Comparison of ENCODE assay signal across 1 cellular context in the genomic region with DNA sequence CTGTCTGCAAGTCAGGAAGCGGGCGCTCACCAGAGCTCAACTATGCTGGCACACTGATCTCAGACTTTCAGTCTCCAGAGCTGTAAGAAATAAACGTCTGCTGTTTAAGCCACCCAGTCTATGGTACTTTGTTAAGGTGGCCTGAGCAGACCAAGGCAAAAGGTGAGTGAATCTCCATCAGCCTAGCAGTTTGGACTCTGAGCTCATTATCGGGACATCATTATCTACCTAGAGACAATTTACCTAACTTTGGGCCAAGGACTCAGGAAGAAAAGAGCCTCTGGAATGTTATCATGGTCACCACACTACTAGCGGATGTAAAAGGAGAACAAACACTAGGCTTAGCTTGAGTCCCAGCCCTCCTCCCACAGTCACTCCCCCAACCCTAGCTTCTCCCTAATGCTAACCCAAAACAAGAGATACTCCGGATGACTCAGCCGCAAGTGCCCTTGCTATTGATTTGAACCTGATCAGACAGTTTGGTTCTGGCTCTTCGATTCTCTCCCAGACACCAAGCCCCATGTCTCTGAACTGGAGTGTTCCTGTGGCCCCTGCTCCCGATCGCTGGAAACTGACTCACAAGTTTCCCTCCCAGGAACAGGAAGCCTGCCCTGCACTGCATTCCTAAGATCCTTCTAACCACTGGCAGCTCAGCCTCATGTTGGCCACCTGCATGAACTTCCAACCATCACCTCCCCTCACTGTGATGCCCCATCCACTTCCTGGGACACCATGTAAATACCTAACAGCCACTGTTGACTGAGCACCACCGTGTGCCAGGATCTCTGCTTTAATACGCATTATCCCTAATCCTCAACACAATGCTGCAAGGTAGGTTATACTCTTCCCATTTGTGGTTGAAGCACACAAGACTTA.
TF ChIP-seq lines count a peak whose summit lies in the region.

No MANE protein-coding gene starts in this region.

TF ChIP-seq in HepG2, 621 proteins besides CTCF, POLR2A, EP300 and RAD21 (continued from another document and continues in another):
- TF ChIP-seq, protein P1, sequence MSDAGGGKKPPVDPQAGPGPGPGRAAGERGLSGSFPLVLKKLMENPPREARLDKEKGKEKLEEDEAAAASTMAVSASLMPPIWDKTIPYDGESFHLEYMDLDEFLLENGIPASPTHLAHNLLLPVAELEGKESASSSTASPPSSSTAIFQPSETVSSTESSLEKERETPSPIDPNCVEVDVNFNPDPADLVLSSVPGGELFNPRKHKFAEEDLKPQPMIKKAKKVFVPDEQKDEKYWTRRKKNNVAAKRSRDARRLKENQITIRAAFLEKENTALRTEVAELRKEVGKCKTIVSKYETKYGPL (CRISPR knock-in tag; IDR thresholded peaks at IDR 0.05) = no peak
- TF ChIP-seq ZKSCAN8 (CRISPR knock-in tag; IDR thresholded peaks at IDR 0.05; ENCODE audit: borderline replicate concordance) = peak; percentile 47; the same call in 1 of the 2 replicates
- no peak for TF ChIP-seq ESRRA (CRISPR knock-in tag; IDR thresholded peaks at IDR 0.05; ENCODE audit: low read depth)
- no peak for TF ChIP-seq NR2C2 (CRISPR knock-in tag; IDR thresholded peaks at IDR 0.05; ENCODE audit: borderline replicate concordance)
- TF ChIP-seq, protein P2, sequence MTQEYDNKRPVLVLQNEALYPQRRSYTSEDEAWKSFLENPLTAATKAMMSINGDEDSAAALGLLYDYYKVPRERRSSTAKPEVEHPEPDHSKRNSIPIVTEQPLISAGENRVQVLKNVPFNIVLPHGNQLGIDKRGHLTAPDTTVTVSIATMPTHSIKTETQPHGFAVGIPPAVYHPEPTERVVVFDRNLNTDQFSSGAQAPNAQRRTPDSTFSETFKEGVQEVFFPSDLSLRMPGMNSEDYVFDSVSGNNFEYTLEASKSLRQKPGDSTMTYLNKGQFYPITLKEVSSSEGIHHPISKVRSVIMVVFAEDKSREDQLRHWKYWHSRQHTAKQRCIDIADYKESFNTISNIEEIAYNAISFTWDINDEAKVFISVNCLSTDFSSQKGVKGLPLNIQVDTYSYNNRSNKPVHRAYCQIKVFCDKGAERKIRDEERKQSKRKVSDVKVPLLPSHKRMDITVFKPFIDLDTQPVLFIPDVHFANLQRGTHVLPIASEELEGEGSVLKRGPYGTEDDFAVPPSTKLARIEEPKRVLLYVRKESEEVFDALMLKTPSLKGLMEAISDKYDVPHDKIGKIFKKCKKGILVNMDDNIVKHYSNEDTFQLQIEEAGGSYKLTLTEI (CRISPR knock-in tag; conservative IDR thresholded peaks at IDR 0.05) = no peak
- TF ChIP-seq FOXJ3 (CRISPR knock-in tag; IDR thresholded peaks at IDR 0.05; ENCODE audit: borderline replicate concordance) = peak; percentile 52; the same call in 1 of the 2 replicates
- no peak for TF ChIP-seq DR1 (CRISPR knock-in tag; IDR thresholded peaks at IDR 0.05)
- no peak; the same call in 1 of the 2 replicates for TF ChIP-seq ZNF124 (CRISPR knock-in tag; IDR thresholded peaks at IDR 0.05)
- TF ChIP-seq YEATS4 (CRISPR knock-in tag; IDR thresholded peaks at IDR 0.05; ENCODE audit: borderline replicate concordance) = no peak; the same call in 1 of the 2 replicates
- no peak for TF ChIP-seq ZKSCAN1 (IDR thresholded peaks at IDR 0.05; ENCODE audit: low read length)
- TF ChIP-seq, protein P3, sequence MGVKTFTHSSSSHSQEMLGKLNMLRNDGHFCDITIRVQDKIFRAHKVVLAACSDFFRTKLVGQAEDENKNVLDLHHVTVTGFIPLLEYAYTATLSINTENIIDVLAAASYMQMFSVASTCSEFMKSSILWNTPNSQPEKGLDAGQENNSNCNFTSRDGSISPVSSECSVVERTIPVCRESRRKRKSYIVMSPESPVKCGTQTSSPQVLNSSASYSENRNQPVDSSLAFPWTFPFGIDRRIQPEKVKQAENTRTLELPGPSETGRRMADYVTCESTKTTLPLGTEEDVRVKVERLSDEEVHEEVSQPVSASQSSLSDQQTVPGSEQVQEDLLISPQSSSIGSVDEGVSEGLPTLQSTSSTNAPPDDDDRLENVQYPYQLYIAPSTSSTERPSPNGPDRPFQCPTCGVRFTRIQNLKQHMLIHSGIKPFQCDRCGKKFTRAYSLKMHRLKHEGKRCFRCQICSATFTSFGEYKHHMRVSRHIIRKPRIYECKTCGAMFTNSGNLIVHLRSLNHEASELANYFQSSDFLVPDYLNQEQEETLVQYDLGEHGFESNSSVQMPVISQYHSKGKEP (CRISPR knock-in tag; IDR thresholded peaks at IDR 0.05) = no peak
- TF ChIP-seq, protein P4, sequence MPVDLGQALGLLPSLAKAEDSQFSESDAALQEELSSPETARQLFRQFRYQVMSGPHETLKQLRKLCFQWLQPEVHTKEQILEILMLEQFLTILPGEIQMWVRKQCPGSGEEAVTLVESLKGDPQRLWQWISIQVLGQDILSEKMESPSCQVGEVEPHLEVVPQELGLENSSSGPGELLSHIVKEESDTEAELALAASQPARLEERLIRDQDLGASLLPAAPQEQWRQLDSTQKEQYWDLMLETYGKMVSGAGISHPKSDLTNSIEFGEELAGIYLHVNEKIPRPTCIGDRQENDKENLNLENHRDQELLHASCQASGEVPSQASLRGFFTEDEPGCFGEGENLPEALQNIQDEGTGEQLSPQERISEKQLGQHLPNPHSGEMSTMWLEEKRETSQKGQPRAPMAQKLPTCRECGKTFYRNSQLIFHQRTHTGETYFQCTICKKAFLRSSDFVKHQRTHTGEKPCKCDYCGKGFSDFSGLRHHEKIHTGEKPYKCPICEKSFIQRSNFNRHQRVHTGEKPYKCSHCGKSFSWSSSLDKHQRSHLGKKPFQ (CRISPR knock-in tag; IDR thresholded peaks at IDR 0.05; ENCODE audit: insufficient replicate concordance) = no peak
- no peak for TF ChIP-seq ZNF10 (CRISPR knock-in tag; IDR thresholded peaks at IDR 0.05; ENCODE audit: borderline replicate concordance, low read depth)
- TF ChIP-seq, protein P5, sequence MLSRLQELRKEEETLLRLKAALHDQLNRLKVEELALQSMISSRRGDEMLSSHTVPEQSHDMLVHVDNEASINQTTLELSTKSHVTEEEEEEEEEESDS (CRISPR knock-in tag; IDR thresholded peaks at IDR 0.05; ENCODE audit: borderline replicate concordance) = no peak
- TF ChIP-seq GATAD2A (CRISPR knock-in tag; IDR thresholded peaks at IDR 0.05) = peak; percentile 66; the same call in 1 of the 2 replicates
- no peak for TF ChIP-seq ZNF678 (CRISPR knock-in tag; IDR thresholded peaks at IDR 0.05)
- TF ChIP-seq, protein P6, sequence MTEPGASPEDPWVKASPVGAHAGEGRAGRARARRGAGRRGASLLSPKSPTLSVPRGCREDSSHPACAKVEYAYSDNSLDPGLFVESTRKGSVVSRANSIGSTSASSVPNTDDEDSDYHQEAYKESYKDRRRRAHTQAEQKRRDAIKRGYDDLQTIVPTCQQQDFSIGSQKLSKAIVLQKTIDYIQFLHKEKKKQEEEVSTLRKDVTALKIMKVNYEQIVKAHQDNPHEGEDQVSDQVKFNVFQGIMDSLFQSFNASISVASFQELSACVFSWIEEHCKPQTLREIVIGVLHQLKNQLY (CRISPR knock-in tag; IDR thresholded peaks at IDR 0.05) = no peak
- TF ChIP-seq TAF15 (IDR thresholded peaks at IDR 0.05; ENCODE audit: low read depth, low read length, poor library complexity, severe bottlenecking) = no peak
- TF ChIP-seq, protein P7, sequence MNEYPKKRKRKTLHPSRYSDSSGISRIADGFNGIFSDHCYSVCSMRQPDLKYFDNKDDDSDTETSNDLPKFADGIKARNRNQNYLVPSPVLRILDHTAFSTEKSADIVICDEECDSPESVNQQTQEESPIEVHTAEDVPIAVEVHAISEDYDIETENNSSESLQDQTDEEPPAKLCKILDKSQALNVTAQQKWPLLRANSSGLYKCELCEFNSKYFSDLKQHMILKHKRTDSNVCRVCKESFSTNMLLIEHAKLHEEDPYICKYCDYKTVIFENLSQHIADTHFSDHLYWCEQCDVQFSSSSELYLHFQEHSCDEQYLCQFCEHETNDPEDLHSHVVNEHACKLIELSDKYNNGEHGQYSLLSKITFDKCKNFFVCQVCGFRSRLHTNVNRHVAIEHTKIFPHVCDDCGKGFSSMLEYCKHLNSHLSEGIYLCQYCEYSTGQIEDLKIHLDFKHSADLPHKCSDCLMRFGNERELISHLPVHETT (CRISPR knock-in tag; conservative IDR thresholded peaks at IDR 0.05) = no peak
- TF ChIP-seq SOX6 (IDR thresholded peaks at IDR 0.05) = no peak
- TF ChIP-seq SOX6 (CRISPR knock-in tag; IDR thresholded peaks at IDR 0.05) = peak; percentile 82
- 0 out of 2 replicates have a peak, but pooled peaks have one; percentile 67 for TF ChIP-seq ZNF605 (CRISPR knock-in tag; IDR thresholded peaks at IDR 0.05)
- TF ChIP-seq ZNF549 (CRISPR knock-in tag; IDR thresholded peaks at IDR 0.05) = no peak
- TF ChIP-seq, protein P8, sequence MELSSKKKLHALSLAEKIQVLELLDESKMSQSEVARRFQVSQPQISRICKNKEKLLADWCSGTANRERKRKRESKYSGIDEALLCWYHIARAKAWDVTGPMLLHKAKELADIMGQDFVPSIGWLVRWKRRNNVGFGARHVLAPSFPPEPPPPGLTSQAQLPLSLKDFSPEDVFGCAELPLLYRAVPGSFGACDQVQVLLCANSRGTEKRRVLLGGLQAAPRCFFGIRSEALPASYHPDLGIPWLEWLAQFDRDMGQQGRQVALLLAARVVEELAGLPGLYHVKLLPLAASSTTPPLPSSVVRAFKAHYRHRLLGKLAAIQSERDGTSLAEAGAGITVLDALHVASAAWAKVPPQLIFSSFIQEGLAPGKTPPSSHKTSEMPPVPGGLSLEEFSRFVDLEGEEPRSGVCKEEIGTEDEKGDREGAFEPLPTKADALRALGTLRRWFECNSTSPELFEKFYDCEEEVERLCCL (CRISPR knock-in tag; IDR thresholded peaks at IDR 0.05; ENCODE audit: borderline replicate concordance) = no peak
- TF ChIP-seq, protein P9, sequence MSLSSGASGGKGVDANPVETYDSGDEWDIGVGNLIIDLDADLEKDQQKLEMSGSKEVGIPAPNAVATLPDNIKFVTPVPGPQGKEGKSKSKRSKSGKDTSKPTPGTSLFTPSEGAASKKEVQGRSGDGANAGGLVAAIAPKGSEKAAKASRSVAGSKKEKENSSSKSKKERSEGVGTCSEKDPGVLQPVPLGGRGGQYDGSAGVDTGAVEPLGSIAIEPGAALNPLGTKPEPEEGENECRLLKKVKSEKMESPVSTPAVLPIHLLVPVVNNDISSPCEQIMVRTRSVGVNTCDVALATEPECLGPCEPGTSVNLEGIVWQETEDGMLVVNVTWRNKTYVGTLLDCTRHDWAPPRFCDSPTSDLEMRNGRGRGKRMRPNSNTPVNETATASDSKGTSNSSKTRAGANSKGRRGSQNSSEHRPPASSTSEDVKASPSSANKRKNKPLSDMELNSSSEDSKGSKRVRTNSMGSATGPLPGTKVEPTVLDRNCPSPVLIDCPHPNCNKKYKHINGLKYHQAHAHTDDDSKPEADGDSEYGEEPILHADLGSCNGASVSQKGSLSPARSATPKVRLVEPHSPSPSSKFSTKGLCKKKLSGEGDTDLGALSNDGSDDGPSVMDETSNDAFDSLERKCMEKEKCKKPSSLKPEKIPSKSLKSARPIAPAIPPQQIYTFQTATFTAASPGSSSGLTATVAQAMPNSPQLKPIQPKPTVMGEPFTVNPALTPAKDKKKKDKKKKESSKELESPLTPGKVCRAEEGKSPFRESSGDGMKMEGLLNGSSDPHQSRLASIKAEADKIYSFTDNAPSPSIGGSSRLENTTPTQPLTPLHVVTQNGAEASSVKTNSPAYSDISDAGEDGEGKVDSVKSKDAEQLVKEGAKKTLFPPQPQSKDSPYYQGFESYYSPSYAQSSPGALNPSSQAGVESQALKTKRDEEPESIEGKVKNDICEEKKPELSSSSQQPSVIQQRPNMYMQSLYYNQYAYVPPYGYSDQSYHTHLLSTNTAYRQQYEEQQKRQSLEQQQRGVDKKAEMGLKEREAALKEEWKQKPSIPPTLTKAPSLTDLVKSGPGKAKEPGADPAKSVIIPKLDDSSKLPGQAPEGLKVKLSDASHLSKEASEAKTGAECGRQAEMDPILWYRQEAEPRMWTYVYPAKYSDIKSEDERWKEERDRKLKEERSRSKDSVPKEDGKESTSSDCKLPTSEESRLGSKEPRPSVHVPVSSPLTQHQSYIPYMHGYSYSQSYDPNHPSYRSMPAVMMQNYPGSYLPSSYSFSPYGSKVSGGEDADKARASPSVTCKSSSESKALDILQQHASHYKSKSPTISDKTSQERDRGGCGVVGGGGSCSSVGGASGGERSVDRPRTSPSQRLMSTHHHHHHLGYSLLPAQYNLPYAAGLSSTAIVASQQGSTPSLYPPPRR (CRISPR knock-in tag; IDR thresholded peaks at IDR 0.05; ENCODE audit: borderline replicate concordance) = peak; percentile 31; the same call in 1 of the 2 replicates
- TF ChIP-seq MXI1 (IDR thresholded peaks at IDR 0.05; ENCODE audit: borderline replicate concordance, low read depth, low read length) = no peak
- no peak for TF ChIP-seq KDM5A (IDR thresholded peaks at IDR 0.05; ENCODE audit: borderline replicate concordance, low read length)
- no peak for TF ChIP-seq STAT5B (CRISPR knock-in tag; IDR thresholded peaks at IDR 0.05)
- no peak for TF ChIP-seq JDP2 (CRISPR knock-in tag; IDR thresholded peaks at IDR 0.05; ENCODE audit: borderline replicate concordance)
- TF ChIP-seq NFIC (IDR thresholded peaks at IDR 0.05; ENCODE audit: low read length) = no peak
- peak; percentile 40; the same call in 1 of the 2 replicates for TF ChIP-seq ZSCAN31 (CRISPR knock-in tag; IDR thresholded peaks at IDR 0.05; ENCODE audit: low read depth)
- TF ChIP-seq ZIK1 (CRISPR knock-in tag; IDR thresholded peaks at IDR 0.05; ENCODE audit: borderline replicate concordance, low read depth) = no peak
- no peak for TF ChIP-seq ARNT2 (CRISPR knock-in tag; IDR thresholded peaks at IDR 0.05; ENCODE audit: low read depth)
- TF ChIP-seq, protein P10, sequence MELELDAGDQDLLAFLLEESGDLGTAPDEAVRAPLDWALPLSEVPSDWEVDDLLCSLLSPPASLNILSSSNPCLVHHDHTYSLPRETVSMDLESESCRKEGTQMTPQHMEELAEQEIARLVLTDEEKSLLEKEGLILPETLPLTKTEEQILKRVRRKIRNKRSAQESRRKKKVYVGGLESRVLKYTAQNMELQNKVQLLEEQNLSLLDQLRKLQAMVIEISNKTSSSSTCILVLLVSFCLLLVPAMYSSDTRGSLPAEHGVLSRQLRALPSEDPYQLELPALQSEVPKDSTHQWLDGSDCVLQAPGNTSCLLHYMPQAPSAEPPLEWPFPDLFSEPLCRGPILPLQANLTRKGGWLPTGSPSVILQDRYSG (CRISPR knock-in tag; IDR thresholded peaks at IDR 0.05) = no peak
- no peak for TF ChIP-seq NR3C1 (CRISPR knock-in tag; IDR thresholded peaks at IDR 0.05)
- no peak for TF ChIP-seq MTA3 (CRISPR knock-in tag; IDR thresholded peaks at IDR 0.05)
- no peak for TF ChIP-seq FIP1L1 (IDR thresholded peaks at IDR 0.05; ENCODE audit: borderline replicate concordance, insufficient read depth, low read depth, low read length)
- no peak for TF ChIP-seq NPAS2 (CRISPR knock-in tag; IDR thresholded peaks at IDR 0.05; ENCODE audit: borderline replicate concordance)
- no peak for TF ChIP-seq MED8 (CRISPR knock-in tag; IDR thresholded peaks at IDR 0.05; ENCODE audit: insufficient replicate concordance)
- TF ChIP-seq ZFX (CRISPR knock-in tag; IDR thresholded peaks at IDR 0.05; ENCODE audit: low read depth) = 0 out of 2 replicates have a peak, but pooled peaks have one; percentile 11
- no peak for TF ChIP-seq MTF1 (CRISPR knock-in tag; IDR thresholded peaks at IDR 0.05)
- TF ChIP-seq GABPA (IDR thresholded peaks at IDR 0.05; ENCODE audit: low read depth, low read length) = no peak
- peak; percentile 49 for TF ChIP-seq GABPA (CRISPR knock-in tag; IDR thresholded peaks at IDR 0.05; ENCODE audit: low read depth)
- TF ChIP-seq ZNF75D (CRISPR knock-in tag; IDR thresholded peaks at IDR 0.05; ENCODE audit: borderline replicate concordance) = no peak
- TF ChIP-seq ZBTB20 (CRISPR knock-in tag; IDR thresholded peaks at IDR 0.05; ENCODE audit: borderline replicate concordance, low read depth) = 0 out of 2 replicates have a peak, but pooled peaks have one; percentile 31
- no peak for TF ChIP-seq MTF2 (CRISPR knock-in tag; IDR thresholded peaks at IDR 0.05; ENCODE audit: borderline replicate concordance)
- TF ChIP-seq, protein P11, sequence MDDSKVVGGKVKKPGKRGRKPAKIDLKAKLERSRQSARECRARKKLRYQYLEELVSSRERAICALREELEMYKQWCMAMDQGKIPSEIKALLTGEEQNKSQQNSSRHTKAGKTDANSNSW (CRISPR knock-in tag; IDR thresholded peaks at IDR 0.05; ENCODE audit: borderline replicate concordance) = no peak
- TF ChIP-seq ZNF33B (CRISPR knock-in tag; IDR thresholded peaks at IDR 0.05) = no peak
